Comparison of ENCODE assay signal across 28 cellular contexts in genomic region chr9:115733318-115733717, GRCh38.
DNase-seq lines count a peak whose midpoint lies in the region; ATAC-seq and TF ChIP-seq lines count a peak whose summit lies in the region.
"Had no signal": no experiment of that assay in that cellular context is flagged by ENCODE, and none has a peak within 500 bp of the region (broad histone marks: within the 10 kb centered on the region; RNA-seq: fewer than 3 reads in every experiment).

No MANE protein-coding gene starts in this region.

- peak overlapping the region; percentile 51 for H2AFZ ChIP-seq in GM23248

- H3K9me2 ChIP-seq in GM23248 (ENCODE audit: insufficient read depth): no peaks in the 10 kb centered on the region

- 65 to 67% methylated on average over 3 of the region's 3 CpGs for WGBS in GM23248 (ENCODE audit: low coverage in 1 of 2, low lambda C conversion rate in 2 of 2, missing lambda C conversion rate in 2 of 2), 2 experiments
- 19% methylated on average over 3 of the region's 3 CpGs for WGBS in right lobe of liver (ENCODE audit: insufficient coverage, low coverage, low lambda C conversion rate, missing lambda C conversion rate)

- H3K27ac ChIP-seq in GM23248: no peak overlapping the region
- peak overlapping the region; percentile 98 for H3K27ac ChIP-seq in SK-N-MC
- no peak overlapping the region for H3K27ac ChIP-seq in right lobe of liver
- H3K27ac ChIP-seq: foreskin keratinocyte had no signal

- H3K36me3 ChIP-seq in GM23248 (ENCODE audit: low read depth) (no peaks in the 10 kb centered on the region), SK-N-MC (ENCODE audit: insufficient read depth, low read length) (peaks cover 5% of the 10 kb centered on the region; the same call in 1 of the 2 replicates), right lobe of liver (no peaks in the 10 kb centered on the region)

- no peaks in the 10 kb centered on the region for H3K27me3 ChIP-seq in GM23248 (replicated peaks; ENCODE audit: insufficient read depth)
- no peaks in the 10 kb centered on the region for H3K27me3 ChIP-seq in right lobe of liver
- H3K27me3 ChIP-seq: foreskin keratinocyte had no signal

- in situ Hi-C loops in GM23248 (cut with MboI): no loop called here

- TF ChIP-seq POLR2A in right lobe of liver (IDR thresholded peaks at IDR 0.05): no peak

- H3K9ac ChIP-seq in GM23248: no peak overlapping the region
- peak overlapping the region; percentile 71 for H3K9ac ChIP-seq in SK-N-MC (ENCODE audit: insufficient read length)

- intact Hi-C loops in right lobe of liver (cut with DNase I): no loop called here

- no peaks in the 10 kb centered on the region for H4K20me1 ChIP-seq in GM23248 (ENCODE audit: insufficient read depth)

- ATAC-seq in right lobe of liver: no peak
- ATAC-seq: activated CD8-positive, alpha-beta memory T cell treated with anti-CD3 and anti-CD28 coated beads, Interleukin-2, amount 10 ng/mL, durations not matched to agents 7 days and 5 days; foreskin keratinocyte; GM12878; HCT116; K562; left colon; naive thymus-derived CD4-positive, alpha-beta T cell had no signal

- H3K4me1 ChIP-seq in GM23248 (ENCODE audit: insufficient read depth): peaks cover 10% of the 10 kb centered on the region
- no peaks in the 10 kb centered on the region for H3K4me1 ChIP-seq in right lobe of liver

- 0 out of 2 replicates have a peak, but pooled peaks cover 8% of the 10 kb centered on the region for H3F3A ChIP-seq in GM23248 (ENCODE audit: insufficient read depth)

- H3K4me2 ChIP-seq in GM23248 (ENCODE audit: unreplicated experiment): peak overlapping the region; percentile 38

- peak; percentile 12 for DNase-seq in GM23248
- DNase-seq in SK-N-MC (ENCODE audit: low read depth, low spot score): no peak
- peak; percentile 22 for DNase-seq in fibroblast of the aortic adventitia (ENCODE audit: low read depth)
- peak; percentile 47 for DNase-seq in skeletal muscle cell (ENCODE audit: low read depth)
- DNase-seq in stimulated activated naive CD4-positive, alpha-beta T cell treated with Interleukin-2 at 50 U/mL for 16 hours (lab: John Stamatoyannopoulos, UW): no peak
- DNase-seq in right lobe of liver: no peak
- no peak for DNase-seq in mesenteric fat pad (ENCODE audit: low spot score)
- DNase-seq in anterior cingulate cortex (lab: John Stamatoyannopoulos, UW): no peak
- DNase-seq: activated CD4-positive, alpha-beta T cell treated with anti-CD3 and anti-CD28 coated beads, Interleukin-2, amount 50 U/mL, for 1 hour; activated CD8-positive, alpha-beta memory T cell treated with anti-CD3 and anti-CD28 coated beads, Interleukin-2, amount 10 ng/mL, durations not matched to agents 7 days and 5 days; activated naive CD4-positive, alpha-beta T cell treated with Interleukin-2 at 50 U/mL for 16 hours; activated T-cell treated with anti-CD3 and anti-CD28 coated beads, Interleukin-2, amount 50 U/mL, for 48 hours; C1 segment of cervical spinal cord; Calu3; effector CD8-positive, alpha-beta T cell; foreskin keratinocyte; left colon; naive thymus-derived CD4-positive, alpha-beta T cell; NCI-H1436; NCI-H2107; NCI-H446 treated with DMSO at 0.1 percent for 48 hours; NCI-H82; retina; stimulated activated CD4-positive, alpha-beta T cell treated with anti-CD3 and anti-CD28 coated beads, Interleukin-2, amount 100 ng/mL, for 48 hours; substantia nigra had no signal

- no peaks in the 10 kb centered on the region for H3K79me2 ChIP-seq in GM23248 (ENCODE audit: insufficient read depth)

- H3K4me3 ChIP-seq in GM23248: no peak overlapping the region
- H3K4me3 ChIP-seq in SK-N-MC: peak overlapping the region; percentile 65
- no peak overlapping the region for H3K4me3 ChIP-seq in fibroblast of the aortic adventitia (ENCODE audit: low read depth, low read length)
- H3K4me3 ChIP-seq in skeletal muscle cell (ENCODE audit: low read depth, low read length): no peak overlapping the region
- H3K4me3 ChIP-seq in right lobe of liver: no peak overlapping the region
- H3K4me3 ChIP-seq: GM12878, K562 had no signal

- TF ChIP-seq CTCF in fibroblast of the aortic adventitia (IDR thresholded peaks at IDR 0.05; ENCODE audit: insufficient read depth, low read length) (no peak), right lobe of liver (IDR thresholded peaks at IDR 0.05) (no peak)

- H3K9me3 ChIP-seq in GM23248 (ENCODE audit: low read depth): peaks cover 2% of the 10 kb centered on the region
- H3K9me3 ChIP-seq in SK-N-MC (ENCODE audit: low read depth, low read length): peaks cover 8% of the 10 kb centered on the region; the same call in 1 of the 2 replicates
- H3K9me3 ChIP-seq in right lobe of liver: no peaks in the 10 kb centered on the region

Comparison
In these comparisons a context has a peak if more than half of its experiments do, and no peak if none do; other contexts are left out.
1. DNase-seq: peak in GM23248 (single experiment), fibroblast of the aortic adventitia (single experiment) and skeletal muscle cell (single experiment); none in SK-N-MC (single experiment), stimulated activated naive CD4-positive, alpha-beta T cell treated with Interleukin-2 at 50 U/mL for 16 hours (single experiment), right lobe of liver (0 of 3), mesenteric fat pad (single experiment) and anterior cingulate cortex (0 of 58).